ENCODE assay signal across 13 cellular contexts in the genomic region with DNA sequence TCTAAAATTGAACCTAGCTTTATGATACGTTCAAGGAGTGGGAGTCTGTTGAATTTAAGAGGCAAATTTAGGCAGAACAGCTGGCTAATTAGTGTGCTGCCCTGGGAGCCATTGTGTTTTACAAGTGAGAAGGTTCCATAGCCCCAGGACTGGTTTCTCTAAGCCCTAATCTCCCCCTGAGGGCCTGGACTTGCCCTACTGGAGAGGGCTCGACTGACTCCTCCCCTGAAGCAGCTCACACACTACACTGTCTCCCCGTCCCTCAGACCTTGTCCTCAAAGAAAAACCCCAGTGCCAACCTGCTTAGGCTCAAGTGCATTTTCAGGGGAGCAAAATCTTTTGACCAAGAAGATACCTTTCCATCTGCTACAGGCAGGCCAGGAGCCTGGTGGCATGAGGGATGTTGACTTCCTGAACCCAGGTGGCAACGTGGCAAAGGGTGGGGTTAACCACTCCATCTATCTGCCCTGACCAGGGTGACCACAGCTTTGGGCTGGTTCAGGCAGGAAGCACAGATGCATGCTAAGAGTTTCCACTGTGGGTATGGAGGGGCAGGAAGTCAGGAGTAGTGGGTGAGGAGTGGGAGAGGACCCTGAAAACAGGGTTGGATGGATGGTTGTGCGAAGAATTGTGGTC.
DNase-seq lines count a peak whose midpoint lies in the region; ATAC-seq and TF ChIP-seq lines count a peak whose summit lies in the region.
"Had no signal": no experiment of that assay in that cellular context is flagged by ENCODE, and none has a peak within 500 bp of the region (broad histone marks: within the 10 kb centered on the region; RNA-seq: fewer than 3 reads in every experiment).

No MANE protein-coding gene starts in this region.

- H4K8ac ChIP-seq in H9 (replicated peaks; ENCODE audit: insufficient read length, low read depth, low read length) = no peak overlapping the region

- no peak overlapping the region for H2BK20ac ChIP-seq in H9 (ENCODE audit: low read depth, low read length, poor library complexity, severe bottlenecking)

- no peak overlapping the region for H2AFZ ChIP-seq in GM23338
- H2AFZ ChIP-seq in H9 (ENCODE audit: low read length) = no peak overlapping the region

- no peaks in the 10 kb centered on the region for H3K9me3 ChIP-seq in CD4-positive, alpha-beta memory T cell (ENCODE audit: control insufficient read depth in 1 of 2, low read length in 2 of 2)
- H3K9me3 ChIP-seq in esophagus muscularis mucosa (peaks cover 0 to 23% (median 13%) of the 10 kb centered on the region in 4 donors), H9 (ENCODE audit: control insufficient read depth, low read depth, low read length) (peaks cover 6% of the 10 kb centered on the region)

- H3K4me1 Mint-ChIP-seq in CD4-positive, alpha-beta memory T cell = peaks cover 52 to 97% (median 65%) of the 10 kb centered on the region in 4 donors
- peaks cover 5% of the 10 kb centered on the region; the same call in 2 of the 3 replicates for H3K4me1 Mint-ChIP-seq in GM23338
- peaks cover 64% of the 10 kb centered on the region for H3K4me1 Mint-ChIP-seq in T-helper 2 cell treated with Interferon-gamma antibody and Interleukin-4, amounts not matched to agents 5 μg/mL and 100 μg/mL, for 36 hours (ENCODE audit: low read depth)
- H3K4me1 Mint-ChIP-seq in H9 = peaks cover 10 to 16% of the 10 kb centered on the region in 2 experiments

- TF ChIP-seq EP300 in esophagus muscularis mucosa (IDR thresholded peaks at IDR 0.05) = no peak

- no peak overlapping the region for H4K5ac ChIP-seq in H9 (ENCODE audit: insufficient read length, low read depth, low read length)

- H3K23ac ChIP-seq in H9 (ENCODE audit: insufficient read length, low read depth, low read length) = no peak overlapping the region

- H3K56ac ChIP-seq in H9 (ENCODE audit: insufficient read length, low read depth, low read length) = no peak overlapping the region

- no peak overlapping the region for H3K4ac ChIP-seq in H9 (ENCODE audit: low read depth, low read length)

- CTCF ChIA-PET in CD4-positive, alpha-beta memory T cell (lab: Charles Lee; ENCODE audit: partially characterized antibody) = interaction anchor here (0.5 to 1.3 kb wide), 6 partner anchors 18 to 225 kb away, joined by 3 to 4 read pairs (median 3); no protein-coding TSS in a partner anchor

- H3K9me2 ChIP-seq in GM23338 (ENCODE audit: insufficient read depth) = peaks cover 7% of the 10 kb centered on the region; the same call in 1 of the 2 replicates

- POLR2A ChIA-PET in CD4-positive, alpha-beta memory T cell (lab: Charles Lee; ENCODE audit: partially characterized antibody) = interaction anchor here (0.8 to 1.8 kb wide), 4 partner anchors 18 to 48 kb away, joined by 3 to 15 read pairs (median 8); no protein-coding TSS in a partner anchor

- DNase-seq in CD4-positive, alpha-beta memory T cell = peak in 2 of 5 donors; percentile 17 to 59
- DNase-seq in GM23338 (ENCODE audit: low spot score) = no peak
- peak; percentile 50 for DNase-seq in T-helper 2 cell treated with Interferon-gamma antibody and Interleukin-4, amounts not matched to agents 5 μg/mL and 100 μg/mL, for 36 hours (ENCODE audit: low spot score)
- peak; percentile 64 for DNase-seq in iPS-NIHi11 (ENCODE audit: low spot score)
- DNase-seq in DMS153 (lab: John Stamatoyannopoulos, UW) = no peak
- no peak for DNase-seq in esophagus muscularis mucosa (ENCODE audit: extremely low spot score)
- DNase-seq in HK-2 (ENCODE audit: unreplicated experiment) = no peak
- DNase-seq in H9 = no peak
- DNase-seq: NCI-H2081 treated with DMSO at 0.1 percent for 48 hours, nucleus accumbens, small intestine had no signal

- H3K27me3 ChIP-seq in CD4-positive, alpha-beta memory T cell (ENCODE audit: insufficient read depth, low read length) = no peaks in the 10 kb centered on the region
- H3K27me3 ChIP-seq in GM23338 (ENCODE audit: insufficient read depth) (no peaks in the 10 kb centered on the region), esophagus muscularis mucosa (peaks cover 0 to 39% (median 0%) of the 10 kb centered on the region in 4 donors), H9 (ENCODE audit: insufficient read depth, low read length) (no peaks in the 10 kb centered on the region; the same call in 1 of the 2 replicates)
- H3K27me3 ChIP-seq: tibial nerve had no signal

- peaks cover 0 to 25% (median 12%) of the 10 kb centered on the region in 8 donors for H3K9me3 Mint-ChIP-seq in CD4-positive, alpha-beta memory T cell
- H3K9me3 Mint-ChIP-seq in GM23338 = peaks cover 10% of the 10 kb centered on the region
- peaks cover 29% of the 10 kb centered on the region for H3K9me3 Mint-ChIP-seq in T-helper 2 cell treated with Interferon-gamma antibody and Interleukin-4, amounts not matched to agents 5 μg/mL and 100 μg/mL, for 36 hours
- H3K9me3 Mint-ChIP-seq in H9 = peaks cover 6 to 17% of the 10 kb centered on the region in 2 experiments; a peak in 4 of 5 replicates

- H2AK5ac ChIP-seq in H9 (ENCODE audit: insufficient read length, low read length) = no peak overlapping the region

- no peak overlapping the region for H2BK120ac ChIP-seq in H9 (ENCODE audit: low read depth, low read length, poor library complexity, severe bottlenecking)

- no peak overlapping the region for H3K18ac ChIP-seq in H9 (ENCODE audit: insufficient read length, low read depth, low read length)

- H2BK15ac ChIP-seq in H9 (ENCODE audit: low read depth, low read length) = no peak overlapping the region

- no peak for TF ChIP-seq POLR2A in esophagus muscularis mucosa (IDR thresholded peaks at IDR 0.05; ENCODE audit: low read depth)

- H3K36me3 ChIP-seq in CD4-positive, alpha-beta memory T cell (ENCODE audit: insufficient read depth, low read length) = no peaks in the 10 kb centered on the region
- H3K36me3 ChIP-seq in GM23338 (ENCODE audit: insufficient read depth) (no peaks in the 10 kb centered on the region), esophagus muscularis mucosa (no peaks in the 10 kb centered on the region)
- H3K36me3 ChIP-seq: breast epithelium, tibial nerve had no signal

- H3K23me2 ChIP-seq in H9 (ENCODE audit: insufficient read length, low read depth, low read length, poor library complexity, severe bottlenecking) = no peaks in the 10 kb centered on the region

- H3K4me2 ChIP-seq in GM23338 (no peak overlapping the region), H9 (ENCODE audit: insufficient read depth, insufficient read length, low read length) (no peak overlapping the region)

- H4K20me1 ChIP-seq in GM23338 (replicated peaks; ENCODE audit: insufficient read depth) (no peaks in the 10 kb centered on the region), H9 (ENCODE audit: control insufficient read depth, insufficient read depth, insufficient read length) (no peaks in the 10 kb centered on the region)

- no peaks in the 10 kb centered on the region for H3K27me3 Mint-ChIP-seq in CD4-positive, alpha-beta memory T cell
- H3K27me3 Mint-ChIP-seq in GM23338 (ENCODE audit: insufficient read depth, low read depth, poor library complexity) = peaks cover 8% of the 10 kb centered on the region
- peaks cover 3% of the 10 kb centered on the region for H3K27me3 Mint-ChIP-seq in T-helper 2 cell treated with Interferon-gamma antibody and Interleukin-4, amounts not matched to agents 5 μg/mL and 100 μg/mL, for 36 hours (ENCODE audit: low read depth)
- H3K27me3 Mint-ChIP-seq in H9 (ENCODE audit: low read depth) = peaks cover 10% of the 10 kb centered on the region

- H3K14ac ChIP-seq in H9 (ENCODE audit: insufficient read depth, low read length) = no peak overlapping the region

- H3K79me2 ChIP-seq in GM23338 (replicated peaks; ENCODE audit: insufficient read depth) = no peaks in the 10 kb centered on the region
- no peaks in the 10 kb centered on the region for H3K79me2 ChIP-seq in H9 (ENCODE audit: insufficient read depth, low read length)

- peak overlapping the region in 7 of 8 donors; percentile 10 to 74 (median 49) for H3K4me3 Mint-ChIP-seq in CD4-positive, alpha-beta memory T cell
- H3K4me3 Mint-ChIP-seq in GM23338 (no peak overlapping the region), H9 (no peak overlapping the region)
- peak overlapping the region; percentile 49 for H3K4me3 Mint-ChIP-seq in T-helper 2 cell treated with Interferon-gamma antibody and Interleukin-4, amounts not matched to agents 5 μg/mL and 100 μg/mL, for 36 hours

- peak; percentile 67 for ATAC-seq in GM23338

- H3T11ph ChIP-seq in H9 (ENCODE audit: low read length) = no peak overlapping the region

- TF ChIP-seq CTCF in GM23338 (conservative IDR thresholded peaks at IDR 0.05; ENCODE audit: low read depth in 2 of 2) = no peak
- TF ChIP-seq CTCF in esophagus muscularis mucosa (IDR thresholded peaks at IDR 0.05) = no peak
- no peak for TF ChIP-seq CTCF in H9 (conservative IDR thresholded peaks at IDR 0.05)

- no peak overlapping the region for H4K91ac ChIP-seq in H9 (ENCODE audit: insufficient read length, low read depth, low read length)

- H3K4me3 ChIP-seq in CD4-positive, alpha-beta memory T cell (ENCODE audit: low read length in 2 of 2) = no peak overlapping the region
- no peak overlapping the region for H3K4me3 ChIP-seq in GM23338
- H3K4me3 ChIP-seq in esophagus muscularis mucosa = no peak overlapping the region
- H3K4me3 ChIP-seq: breast epithelium, tibial nerve had no signal

- H3K79me1 ChIP-seq in H9 (ENCODE audit: insufficient read depth, low read depth, low read length, poor library complexity, severe bottlenecking) = no peaks in the 10 kb centered on the region

- H2BK5ac ChIP-seq in H9 (ENCODE audit: insufficient read length, low read length) = no peak overlapping the region

- H3K4me1 ChIP-seq in CD4-positive, alpha-beta memory T cell (ENCODE audit: insufficient read depth, low read length) = peaks cover 56% of the 10 kb centered on the region
- H3K4me1 ChIP-seq in GM23338 (ENCODE audit: insufficient read depth) (no peaks in the 10 kb centered on the region), esophagus muscularis mucosa (no peaks in the 10 kb centered on the region), H9 (ENCODE audit: insufficient read depth, low read length) (no peaks in the 10 kb centered on the region)
- H3K4me1 ChIP-seq: breast epithelium, tibial nerve had no signal

- peak overlapping the region; percentile 3 to 92 (median 62) for H3K27ac Mint-ChIP-seq in CD4-positive, alpha-beta memory T cell
- H3K27ac Mint-ChIP-seq in GM23338 (no peak overlapping the region), H9 (no peak overlapping the region)
- H3K27ac Mint-ChIP-seq in T-helper 2 cell treated with Interferon-gamma antibody and Interleukin-4, amounts not matched to agents 5 μg/mL and 100 μg/mL, for 36 hours = peak overlapping the region; percentile 52

- H3F3A ChIP-seq in GM23338 (replicated peaks; ENCODE audit: low read depth) = no peaks in the 10 kb centered on the region

- WGBS in esophagus muscularis mucosa = 42% methylated on average over 5 of the region's 5 CpGs
- WGBS in H9 (ENCODE audit: extremely low coverage, insufficient read length, low lambda C conversion rate) = no CpG with 5 or more reads among the region's 5 CpGs

- H3K27ac ChIP-seq in CD4-positive, alpha-beta memory T cell (ENCODE audit: low read depth, low read length) = peak overlapping the region; percentile 6
- H3K27ac ChIP-seq in GM23338 (ENCODE audit: low read depth) (no peak overlapping the region), esophagus muscularis mucosa (replicated peaks in 1 of 4) (no peak overlapping the region), H9 (ENCODE audit: insufficient read length, low read depth, low read length) (no peak overlapping the region)
- H3K27ac ChIP-seq: breast epithelium, tibial nerve had no signal

- H3K36me3 Mint-ChIP-seq in CD4-positive, alpha-beta memory T cell = peaks cover 6 to 8% of the 10 kb centered on the region in 2 donors
- H3K36me3 Mint-ChIP-seq in GM23338 (ENCODE audit: low read depth) = no peaks in the 10 kb centered on the region
- peaks cover 18% of the 10 kb centered on the region for H3K36me3 Mint-ChIP-seq in T-helper 2 cell treated with Interferon-gamma antibody and Interleukin-4, amounts not matched to agents 5 μg/mL and 100 μg/mL, for 36 hours (ENCODE audit: low read depth)
- peaks cover 0 to 6% (median 2%) of the 10 kb centered on the region in 3 experiments; a peak in 3 of 7 replicates for H3K36me3 Mint-ChIP-seq in H9 (ENCODE audit: insufficient read depth in 1 of 3, low read depth in 3 of 3)

- no peak overlapping the region for H3K9ac ChIP-seq in H9 (ENCODE audit: extremely low read depth, insufficient read length, low read length)

- no peak overlapping the region for H2BK12ac ChIP-seq in H9 (ENCODE audit: insufficient read length, low read depth, low read length)

- intact Hi-C loops in CD4-positive, alpha-beta memory T cell (cut with micrococcal nuclease) = no loop called here
- intact Hi-C loops in esophagus muscularis mucosa (cut with DNase I) = no loop called here

Comparison
In these comparisons a context has a peak if more than half of its experiments do, and no peak if none do; other contexts are left out.
1. DNase-seq: peak in T-helper 2 cell treated with Interferon-gamma antibody and Interleukin-4, amounts not matched to agents 5 μg/mL and 100 μg/mL, for 36 hours (single experiment) and iPS-NIHi11 (single experiment); none in GM23338 (single experiment), DMS153 (single experiment), esophagus muscularis mucosa (single experiment), HK-2 (single experiment) and H9 (single experiment).
2. H3K27ac Mint-ChIP-seq: peak in CD4-positive, alpha-beta memory T cell (7 of 7) and T-helper 2 cell treated with Interferon-gamma antibody and Interleukin-4, amounts not matched to agents 5 μg/mL and 100 μg/mL, for 36 hours (single experiment); none in GM23338 (single experiment) and H9 (0 of 3).
3. H3K4me3 Mint-ChIP-seq: peak in CD4-positive, alpha-beta memory T cell (7 of 8) and T-helper 2 cell treated with Interferon-gamma antibody and Interleukin-4, amounts not matched to agents 5 μg/mL and 100 μg/mL, for 36 hours (single experiment); none in GM23338 (single experiment) and H9 (0 of 2).